ENCODE assay signal across 10 cellular contexts in genomic region chr22:42721045-42721434, GRCh38. TPM values are rescaled to one million over a fixed set of nuclear protein-coding genes. Genes with fewer than 3 reads are reported as not detected.
DNase-seq lines count a peak whose midpoint lies in the region; ATAC-seq and TF ChIP-seq lines count a peak whose summit lies in the region.
"Had no signal": no experiment of that assay in that cellular context is flagged by ENCODE, and none has a peak within 500 bp of the region (broad histone marks: within the 10 kb centered on the region; RNA-seq: fewer than 3 reads in every experiment).

No MANE protein-coding gene starts in this region.

- peak overlapping the region; percentile 62 for H3K4me2 ChIP-seq in parathyroid adenoma (ENCODE audit: low read length)

- intact Hi-C loops in esophagus muscularis mucosa (cut with DNase I): no loop called here

- peaks cover 15% of the 10 kb centered on the region for H3K27me3 ChIP-seq in CD8-positive, alpha-beta memory T cell (ENCODE audit: insufficient read depth, low read length, poor library complexity, severe bottlenecking)
- peaks cover 4 to 8% of the 10 kb centered on the region in 2 donors for H3K27me3 ChIP-seq in Peyer's patch
- peaks cover 0 to 7% (median 0%) of the 10 kb centered on the region in 4 donors for H3K27me3 ChIP-seq in esophagus muscularis mucosa
- no peaks in the 10 kb centered on the region for H3K27me3 ChIP-seq in parathyroid adenoma (ENCODE audit: control insufficient read depth, insufficient read depth, low read length)

- no peaks in the 10 kb centered on the region for H3K36me3 Mint-ChIP-seq in CD8-positive, alpha-beta memory T cell

- no peak overlapping the region for H3K27ac ChIP-seq in CD8-positive, alpha-beta memory T cell (ENCODE audit: low read depth, low read length)
- peak overlapping the region; percentile 79 to 89 (median 82) for H3K27ac ChIP-seq in Peyer's patch
- H3K27ac ChIP-seq in esophagus muscularis mucosa (replicated peaks in 1 of 4): peak overlapping the region; percentile 94 to 99 (median 97)
- no peak overlapping the region for H3K27ac ChIP-seq in parathyroid adenoma

- peak overlapping the region; percentile 46 for H2AFZ ChIP-seq in parathyroid adenoma

- no peak for ATAC-seq in HG03520 (IDR thresholded peaks at IDR 0.05; ENCODE audit: unreplicated experiment)

- TF ChIP-seq POLR2A in Peyer's patch (IDR thresholded peaks at IDR 0.05) (no peak), esophagus muscularis mucosa (IDR thresholded peaks at IDR 0.05; ENCODE audit: low read depth) (no peak)

- H3K36me3 ChIP-seq in CD8-positive, alpha-beta memory T cell (ENCODE audit: insufficient read depth, low read length): no peaks in the 10 kb centered on the region
- no peaks in the 10 kb centered on the region for H3K36me3 ChIP-seq in Peyer's patch
- peaks cover 0 to 7% (median 0%) of the 10 kb centered on the region in 4 donors for H3K36me3 ChIP-seq in esophagus muscularis mucosa
- no peaks in the 10 kb centered on the region for H3K36me3 ChIP-seq in parathyroid adenoma (ENCODE audit: control insufficient read depth, insufficient read depth, low read length)

- peak overlapping the region in 1 of 8 donors; percentile 59 for H3K27ac Mint-ChIP-seq in CD8-positive, alpha-beta memory T cell

- H3K9ac ChIP-seq in parathyroid adenoma: no peak overlapping the region

- POLR2A ChIA-PET in CD8-positive, alpha-beta memory T cell (lab: Charles Lee): no interaction called here

- no peak for TF ChIP-seq EP300 in esophagus muscularis mucosa (IDR thresholded peaks at IDR 0.05)

- WGBS in esophagus muscularis mucosa: 3% methylated on average over 12 of the region's 22 CpGs

- H3K9me3 Mint-ChIP-seq in CD8-positive, alpha-beta memory T cell: peaks cover 0 to 3% (median 0%) of the 10 kb centered on the region in 5 donors

- peaks cover 6 to 20% (median 16%) of the 10 kb centered on the region in 3 donors for H3K4me1 Mint-ChIP-seq in CD8-positive, alpha-beta memory T cell

- no peaks in the 10 kb centered on the region for H3K4me1 ChIP-seq in CD8-positive, alpha-beta memory T cell (ENCODE audit: insufficient read depth, low read length)
- peaks cover 0 to 20% (median 10%) of the 10 kb centered on the region in 4 donors for H3K4me1 ChIP-seq in Peyer's patch
- peaks cover 31 to 51% (median 45%) of the 10 kb centered on the region in 4 donors for H3K4me1 ChIP-seq in esophagus muscularis mucosa
- no peaks in the 10 kb centered on the region for H3K4me1 ChIP-seq in parathyroid adenoma

- DNase-seq in CD8-positive, alpha-beta memory T cell: no peak
- DNase-seq in Peyer's patch (no peak), esophagus muscularis mucosa (ENCODE audit: extremely low spot score) (no peak), mucosa of gallbladder (ENCODE audit: low spot score) (no peak)
- DNase-seq in activated CD8-positive, alpha-beta memory T cell treated with anti-CD3 and anti-CD28 coated beads, Interleukin-2, amount 50 U/mL, for 4 hours: no peak
- no peak for DNase-seq in stimulated activated CD8-positive, alpha-beta memory T cell treated with anti-CD3 and anti-CD28 coated beads, Interleukin-4, amount 100 ng/mL, for 48 hours
- DNase-seq: NCI-H526 treated with DMSO at 0.1 percent for 48 hours; stimulated activated naive CD4-positive, alpha-beta T cell had no signal

- peaks cover 45 to 72% of the 10 kb centered on the region in 2 donors for H3K27me3 Mint-ChIP-seq in CD8-positive, alpha-beta memory T cell

- peak overlapping the region; percentile 58 to 86 (median 72) for H3K4me3 Mint-ChIP-seq in CD8-positive, alpha-beta memory T cell

- H3K9me3 ChIP-seq in CD8-positive, alpha-beta memory T cell (ENCODE audit: low read length): no peaks in the 10 kb centered on the region
- H3K9me3 ChIP-seq in Peyer's patch: no peaks in the 10 kb centered on the region
- H3K9me3 ChIP-seq in esophagus muscularis mucosa: no peaks in the 10 kb centered on the region
- H3K9me3 ChIP-seq in parathyroid adenoma (ENCODE audit: control insufficient read depth, low read length): no peaks in the 10 kb centered on the region

- TF ChIP-seq CTCF in Peyer's patch (IDR thresholded peaks at IDR 0.05) (no peak), esophagus muscularis mucosa (IDR thresholded peaks at IDR 0.05) (no peak), parathyroid adenoma (IDR thresholded peaks at IDR 0.05) (no peak)

- H3K4me3 ChIP-seq in CD8-positive, alpha-beta memory T cell (ENCODE audit: low read length): no peak overlapping the region
- peak overlapping the region; percentile 53 to 68 (median 68) for H3K4me3 ChIP-seq in Peyer's patch
- H3K4me3 ChIP-seq in esophagus muscularis mucosa: peak overlapping the region; percentile 70 to 99 (median 90)
- H3K4me3 ChIP-seq in parathyroid adenoma (ENCODE audit: low read depth, low read length): peak overlapping the region; percentile 31

- CTCF ChIA-PET in CD8-positive, alpha-beta memory T cell (lab: Charles Lee): no interaction called here

- H3K79me2 ChIP-seq in parathyroid adenoma: no peaks in the 10 kb centered on the region

RNA-seq across cellular contexts. Expression of gene A4GALT, which starts 0.4 kb away (rescaled TPM):
- total RNA-seq in CD8-positive, alpha-beta memory T cell: not detected
- not detected for polyA plus RNA-seq in CD8-positive, alpha-beta memory T cell
- total RNA-seq in Peyer's patch: 10 to 100 TPM in 2 of 4 donors, 1 to 10 TPM in 2; 6.2 to 17.3 (median 9.1) TPM
- total RNA-seq in esophagus muscularis mucosa: 10 to 100 TPM; 77.7 to 81.8 (median 79.1) TPM
- 8.7 TPM for total RNA-seq in mucosa of gallbladder

Comparison
In these comparisons a context has a peak if more than half of its experiments do, and no peak if none do; other contexts are left out.
1. H3K27ac ChIP-seq: peak in Peyer's patch (4 of 4) and esophagus muscularis mucosa (4 of 4); none in CD8-positive, alpha-beta memory T cell (single experiment) and parathyroid adenoma (single experiment).